Comparison of ENCODE assay signal across 11 cellular contexts in genomic region chr3:53030864-53031445, GRCh38. TPM values are rescaled to one million over a fixed set of nuclear protein-coding genes. Genes with fewer than 3 reads are reported as not detected.
DNase-seq lines count a peak whose midpoint lies in the region; ATAC-seq and TF ChIP-seq lines count a peak whose summit lies in the region.
"Had no signal": no experiment of that assay in that cellular context is flagged by ENCODE, and none has a peak within 500 bp of the region (broad histone marks: within the 10 kb centered on the region; RNA-seq: fewer than 3 reads in every experiment).

No MANE protein-coding gene starts in this region.

- TF ChIP-seq CTCF in HCT116 (IDR thresholded peaks at IDR 0.05 in 2 of 3, conservative IDR thresholded peaks at IDR 0.05 in 1 of 3; ENCODE audit: borderline replicate concordance in 1 of 3, insufficient read depth in 1 of 3, low read depth in 2 of 3, low read length in 2 of 3) = no peak
- no peak for TF ChIP-seq CTCF in mammary epithelial cell (conservative IDR thresholded peaks at IDR 0.05 in 1 of 2, IDR thresholded peaks at IDR 0.05 in 1 of 2; ENCODE audit: extremely low read depth in 1 of 2, insufficient read depth in 1 of 2, low read depth in 1 of 2, low read length in 2 of 2)

- no peaks in the 10 kb centered on the region for H3K36me3 ChIP-seq in HCT116 (ENCODE audit: control insufficient read depth in 1 of 2, insufficient read depth in 2 of 2, low read length in 2 of 2)
- no peaks in the 10 kb centered on the region for H3K36me3 ChIP-seq in mammary epithelial cell (ENCODE audit: insufficient read depth, low read length)
- H3K36me3 ChIP-seq: gastroesophageal sphincter had no signal

- RAD21 ChIA-PET in HCT116 (lab: Charles Lee; ENCODE audit: low non-redundant PET in 1 of 2, low total read pairs in 2 of 2, uncharacterized antibody in 2 of 2, unreplicated experiment in 2 of 2) = no interaction called here

- CTCF ChIA-PET in HCT116 (lab: Charles Lee) = interaction anchor here (0.6 kb wide), 1 partner anchor 27 kb away, joined by 4 read pairs; no protein-coding TSS in a partner anchor
- CTCF ChIA-PET in mammary epithelial cell (lab: Charles Lee; ENCODE audit: low non-redundant PET) = no interaction called here

- no peak overlapping the region for H3K27ac ChIP-seq in HCT116 (ENCODE audit: low read depth, low read length)
- H3K27ac ChIP-seq in mammary epithelial cell (ENCODE audit: insufficient read depth, low read depth, low read length) = no peak overlapping the region
- H3K27ac ChIP-seq: gastroesophageal sphincter had no signal

- H3K4me3 ChIP-seq in HCT116 (replicated peaks in 1 of 2; ENCODE audit: low read depth in 1 of 2, low read length in 2 of 2) (no peak overlapping the region), mammary epithelial cell (replicated peaks in 1 of 3; ENCODE audit: insufficient read depth in 1 of 3, low read depth in 2 of 3, low read length in 3 of 3) (no peak overlapping the region)
- H3K4me3 ChIP-seq: gastroesophageal sphincter had no signal

- no peak overlapping the region for H3K9ac ChIP-seq in HCT116 (ENCODE audit: low read length)
- no peak overlapping the region for H3K9ac ChIP-seq in mammary epithelial cell (ENCODE audit: insufficient read depth, low read length)

- TF ChIP-seq POLR2A in HCT116 (IDR thresholded peaks at IDR 0.05; ENCODE audit: borderline replicate concordance, extremely low read depth, insufficient read depth, insufficient read length) = no peak

- DNase-seq in HCT116 (ENCODE audit: low read depth, low spot score) (no peak), mammary epithelial cell (peak; percentile 52), left lobe of liver (ENCODE audit: low spot score) (no peak), NCI-H1930 (lab: John Stamatoyannopoulos, UW) (no peak)
- DNase-seq in activated CD4-positive, alpha-beta T cell treated with anti-CD3 and anti-CD28 coated beads for 48 hours = peak; percentile 48
- DNase-seq in stimulated activated CD8-positive, alpha-beta memory T cell treated with anti-CD3 and anti-CD28 coated beads, Interleukin-12 subunit alpha, Interleukin-12 subunit beta, amount 100 ng/mL, for 4 hours (ENCODE audit: low read depth) = peak; percentile 22
- DNase-seq: NCI-H1417 treated with DMSO at 0.1 percent for 48 hours, Right ventricle myocardium superior had no signal

- H3K9me3 ChIP-seq in HCT116 (ENCODE audit: control insufficient read depth in 1 of 2, insufficient read depth in 1 of 2, low read depth in 1 of 2, low read length in 2 of 2) = no peaks in the 10 kb centered on the region
- no peaks in the 10 kb centered on the region for H3K9me3 ChIP-seq in mammary epithelial cell (replicated peaks; ENCODE audit: insufficient read depth, low read length)
- H3K9me3 ChIP-seq: gastroesophageal sphincter had no signal

- H3K4me1 ChIP-seq in HCT116 (ENCODE audit: control insufficient read depth in 1 of 2, insufficient read depth in 2 of 2, low read length in 2 of 2) = peaks cover 7 to 14% of the 10 kb centered on the region in 2 experiments
- H3K4me1 ChIP-seq in mammary epithelial cell (ENCODE audit: insufficient read depth, low read length) = peaks cover 11% of the 10 kb centered on the region

- in situ Hi-C loops in mammary epithelial cell (cut with MboI; ENCODE audit: low sequenced_read_pairs in 2 of 2) = no loop called here

- H3K79me2 ChIP-seq in HCT116 (ENCODE audit: insufficient read depth, low read length) (peaks cover 21% of the 10 kb centered on the region; the same call in 1 of the 2 replicates), mammary epithelial cell (ENCODE audit: insufficient read depth, low read length) (peaks cover 59% of the 10 kb centered on the region)

- BruUV-seq in HCT116 (replicated peaks; lab: Mats Ljungman, UMichigan) (no TSS peak), mammary epithelial cell (replicated peaks; lab: Mats Ljungman, UMichigan) (no TSS peak)

- WGBS in mammary epithelial cell (ENCODE audit: low coverage, missing lambda C conversion rate) = 75% methylated on average over 4 of the region's 4 CpGs

- dilution Hi-C loops in mammary epithelial cell (cut with HindIII; ENCODE audit: low sequenced_read_pairs) = no loop called here

- intact Hi-C loops in HCT116 (cut with micrococcal nuclease) (no loop called here), mammary epithelial cell (cut with micrococcal nuclease) (no loop called here)

- H3K27me3 ChIP-seq in HCT116 (ENCODE audit: insufficient read depth, low read length) (no peaks in the 10 kb centered on the region), mammary epithelial cell (ENCODE audit: insufficient read depth, low read length) (no peaks in the 10 kb centered on the region)
- H3K27me3 ChIP-seq: gastroesophageal sphincter had no signal

- H2AFZ ChIP-seq in HCT116 (ENCODE audit: low read depth, low read length, poor library complexity, severe bottlenecking) = no peak overlapping the region
- no peak overlapping the region for H2AFZ ChIP-seq in mammary epithelial cell (ENCODE audit: low read depth, low read length)

- H4K20me1 ChIP-seq in HCT116 (ENCODE audit: insufficient read depth) (no peaks in the 10 kb centered on the region; the same call in 1 of the 2 replicates), mammary epithelial cell (ENCODE audit: insufficient read depth, low read length) (no peaks in the 10 kb centered on the region)

- H3K9me2 ChIP-seq in HCT116 (ENCODE audit: insufficient read depth) = no peaks in the 10 kb centered on the region

- TF ChIP-seq RAD21 in HCT116 (IDR thresholded peaks at IDR 0.05; ENCODE audit: low read depth) = no peak

- H3K4me2 ChIP-seq in HCT116 (ENCODE audit: low read length) (peak overlapping the region; percentile 35), mammary epithelial cell (ENCODE audit: insufficient read depth, low read depth, low read length) (no peak overlapping the region)

- POLR2A ChIA-PET in HCT116 (lab: Charles Lee) = interaction anchor here (1.1 kb wide), 1 partner anchor 32 kb away, joined by 3 read pairs; no protein-coding TSS in a partner anchor

- ATAC-seq in HCT116 (peak; percentile 67), GM21737 (IDR thresholded peaks at IDR 0.05; ENCODE audit: unreplicated experiment) (no peak), left lobe of liver (no peak), HG02852 (IDR thresholded peaks at IDR 0.05; ENCODE audit: unreplicated experiment) (no peak)
- ATAC-seq: gastroesophageal sphincter had no signal

TF ChIP-seq in HCT116, 20 proteins besides CTCF, POLR2A, EP300 and RAD21:
- no peak for TF ChIP-seq ZBTB33 (IDR thresholded peaks at IDR 0.05; ENCODE audit: extremely low read depth, insufficient replicate concordance, low read length)
- TF ChIP-seq EGR1 (IDR thresholded peaks at IDR 0.05; ENCODE audit: low read depth) = peak; percentile 67
- TF ChIP-seq FOSL1 (IDR thresholded peaks at IDR 0.05; ENCODE audit: low read depth) = 0 out of 2 replicates have a peak, but pooled peaks have one; percentile 13

RNA-seq across cellular contexts. Expression of gene SFMBT1, which starts 14.9 kb away (rescaled TPM):
- total RNA-seq in HCT116 (2021; ENCODE audit: unreplicated experiment) (14.8 TPM), mammary epithelial cell (10 to 100 TPM in 1 of 2 donors, 1 to 10 TPM in 1; 8.7 to 21.5 TPM), left lobe of liver (14.0 TPM)
- 6.7 and 6.9 TPM in 2 replicates for polyA plus RNA-seq in HCT116 (2012)
- 5.7 TPM for polyA plus RNA-seq in mammary epithelial cell
- 40.5 TPM for polyA minus RNA-seq in mammary epithelial cell

Comparison
In these comparisons a context has a peak if more than half of its experiments do, and no peak if none do; other contexts are left out.
1. DNase-seq: peak in activated CD4-positive, alpha-beta T cell treated with anti-CD3 and anti-CD28 coated beads for 48 hours (single experiment), mammary epithelial cell (single experiment) and stimulated activated CD8-positive, alpha-beta memory T cell treated with anti-CD3 and anti-CD28 coated beads, Interleukin-12 subunit alpha, Interleukin-12 subunit beta, amount 100 ng/mL, for 4 hours (single experiment); none in HCT116 (single experiment), left lobe of liver (single experiment) and NCI-H1930 (0 of 2).